ENCODE assay signal across 1 cellular context in genomic region chr2:203683932-203684556, GRCh38.
TF ChIP-seq lines count a peak whose summit lies in the region.

No MANE protein-coding gene starts in this region.

TF ChIP-seq in SK-N-SH, 30 proteins besides CTCF, POLR2A, EP300 and RAD21 (continued from another document):
- TF ChIP-seq USF1 (IDR thresholded peaks at IDR 0.05; ENCODE audit: borderline replicate concordance, low read depth) (no peak), TAF1 (IDR thresholded peaks at IDR 0.05; ENCODE audit: borderline replicate concordance, low read depth, low read length) (no peak), TCF12 (IDR thresholded peaks at IDR 0.05) (no peak; the same call in 1 of the 2 replicates), MEF2A (IDR thresholded peaks at IDR 0.05; ENCODE audit: borderline replicate concordance, low read depth) (no peak), NRF1 (IDR thresholded peaks at IDR 0.05; ENCODE audit: low read depth, low read length) (no peak), FOXJ3 (CRISPR knock-in tag; IDR thresholded peaks at IDR 0.05) (no peak), GABPA (IDR thresholded peaks at IDR 0.05; ENCODE audit: low read depth) (no peak), POLR2AphosphoS5 (IDR thresholded peaks at IDR 0.05; ENCODE audit: low read depth, low read length) (no peak), RCOR1 (IDR thresholded peaks at IDR 0.05; ENCODE audit: low read length) (no peak), TEAD4 (IDR thresholded peaks at IDR 0.05; ENCODE audit: borderline replicate concordance, insufficient read depth) (0 out of 2 replicates have a peak, but pooled peaks have one; percentile 14), SIN3A (IDR thresholded peaks at IDR 0.05; ENCODE audit: borderline replicate concordance, low read depth, low read length) (no peak)
- TF ChIP-seq, protein P1, sequence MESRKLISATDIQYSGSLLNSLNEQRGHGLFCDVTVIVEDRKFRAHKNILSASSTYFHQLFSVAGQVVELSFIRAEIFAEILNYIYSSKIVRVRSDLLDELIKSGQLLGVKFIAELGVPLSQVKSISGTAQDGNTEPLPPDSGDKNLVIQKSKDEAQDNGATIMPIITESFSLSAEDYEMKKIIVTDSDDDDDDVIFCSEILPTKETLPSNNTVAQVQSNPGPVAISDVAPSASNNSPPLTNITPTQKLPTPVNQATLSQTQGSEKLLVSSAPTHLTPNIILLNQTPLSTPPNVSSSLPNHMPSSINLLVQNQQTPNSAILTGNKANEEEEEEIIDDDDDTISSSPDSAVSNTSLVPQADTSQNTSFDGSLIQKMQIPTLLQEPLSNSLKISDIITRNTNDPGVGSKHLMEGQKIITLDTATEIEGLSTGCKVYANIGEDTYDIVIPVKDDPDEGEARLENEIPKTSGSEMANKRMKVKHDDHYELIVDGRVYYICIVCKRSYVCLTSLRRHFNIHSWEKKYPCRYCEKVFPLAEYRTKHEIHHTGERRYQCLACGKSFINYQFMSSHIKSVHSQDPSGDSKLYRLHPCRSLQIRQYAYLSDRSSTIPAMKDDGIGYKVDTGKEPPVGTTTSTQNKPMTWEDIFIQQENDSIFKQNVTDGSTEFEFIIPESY (IDR thresholded peaks at IDR 0.05; ENCODE audit: borderline replicate concordance, low read depth) = no peak
